ENCODE assay signal across 14 cellular contexts in genomic region chr3:14122301-14122700, GRCh38. TPM values are rescaled to one million over a fixed set of nuclear protein-coding genes. Genes with fewer than 3 reads are reported as not detected.
DNase-seq lines count a peak whose midpoint lies in the region; ATAC-seq and TF ChIP-seq lines count a peak whose summit lies in the region.
"Had no signal": no experiment of that assay in that cellular context is flagged by ENCODE, and none has a peak within 500 bp of the region (broad histone marks: within the 10 kb centered on the region; RNA-seq: fewer than 3 reads in every experiment).

No MANE protein-coding gene starts in this region.

- no peaks in the 10 kb centered on the region for H3K9me2 ChIP-seq in OCI-LY7 (ENCODE audit: insufficient read depth, low read length)

- WGBS in trophoblast cell (ENCODE audit: extremely low coverage, insufficient coverage, insufficient read length), result no CpG with 5 or more reads among the region's 3 CpGs

- H2BK5ac ChIP-seq in trophoblast cell (ENCODE audit: low read depth, low read length, poor library complexity), result no peak overlapping the region

- DNase-seq in activated T-cell treated with anti-CD3 and anti-CD28 coated beads, Interleukin-2, amount 50 U/mL, for 4 hours, result no peak
- no peak for DNase-seq in activated T-cell treated with anti-CD3 and anti-CD28 coated beads, Interleukin-2, amount 50 U/mL, for 1 hour
- DNase-seq in OCI-LY7 (ENCODE audit: low spot score), result no peak
- no peak for DNase-seq in trophoblast cell
- DNase-seq in activated effector memory CD4-positive, alpha-beta T cell treated with Interleukin-2 at 50 U/mL for 16 hours, result no peak
- DNase-seq: activated CD4-positive, CD25-positive, alpha-beta regulatory T cell; adrenal gland; foreskin melanocyte; NCI-H1092 treated with DMSO at 0.1 percent for 48 hours; NCI-H524 treated with DMSO at 0.1 percent for 48 hours; spleen had no signal

- H3K27ac ChIP-seq in OCI-LY7 (ENCODE audit: low read depth, low read length, poor library complexity, severe bottlenecking) (peak overlapping the region; percentile 2), trophoblast cell (ENCODE audit: low read depth, low read length) (no peak overlapping the region)
- H3K27ac ChIP-seq: adrenal gland, spleen had no signal

- H2AFZ ChIP-seq in OCI-LY7 (ENCODE audit: low read length), result no peak overlapping the region
- H2AFZ ChIP-seq in trophoblast cell (ENCODE audit: insufficient read depth, low read length, poor library complexity), result no peak overlapping the region

- H3K4ac ChIP-seq in trophoblast cell (ENCODE audit: low read depth, low read length), result no peak overlapping the region

- no peak overlapping the region for H3K23ac ChIP-seq in trophoblast cell (ENCODE audit: low read length)

- H3K18ac ChIP-seq in trophoblast cell (ENCODE audit: low read length), result no peak overlapping the region

- no peak overlapping the region for H2BK12ac ChIP-seq in trophoblast cell (ENCODE audit: low read length)

- H4K91ac ChIP-seq in trophoblast cell (ENCODE audit: low read depth, low read length), result no peak overlapping the region

- H3K9me3 ChIP-seq in OCI-LY7 (ENCODE audit: low read length) (no peaks in the 10 kb centered on the region), trophoblast cell (ENCODE audit: insufficient read depth, low read depth, low read length) (no peaks in the 10 kb centered on the region)
- H3K9me3 ChIP-seq: adrenal gland, spleen had no signal

- intact Hi-C loops in OCI-LY7 (cut with micrococcal nuclease; ENCODE audit: unreplicated experiment), result loop anchor here (5.0 to 10.0 kb wide), 3 partner anchors 225 to 825 kb away; partner anchors contain the start of gene NR2C2
- intact Hi-C loops in dendritic cell treated with granulocyte-macrophage colony-stimulating factor and Interleukin-4, amounts not matched to agents 40 ng/mL and 50 ng/mL, for 4 days (cut with micrococcal nuclease), result loop anchor here (5.0 to 10.0 kb wide), 3 partner anchors 35 to 825 kb away; partner anchors contain the start of gene NR2C2

- H3K27me3 Mint-ChIP-seq in activated T-cell treated with anti-CD3 and anti-CD28 coated beads, Interleukin-2, amount 50 U/mL, for 4 hours (ENCODE audit: low read depth), result no peaks in the 10 kb centered on the region
- H3K27me3 Mint-ChIP-seq in dendritic cell treated with granulocyte-macrophage colony-stimulating factor and Interleukin-4, amounts not matched to agents 40 ng/mL and 50 ng/mL, for 4 days, result no peaks in the 10 kb centered on the region
- no peaks in the 10 kb centered on the region for H3K27me3 Mint-ChIP-seq in stimulated activated memory B cell treated with anti-CD40 and anti-IgM and Interleukin-4, amounts not matched to agents 10 μg/mL and 1 μg/mL and 100 μg/mL, for 72 hours

- no peak overlapping the region for H2AK5ac ChIP-seq in trophoblast cell (ENCODE audit: low read length)

- peaks cover 43% of the 10 kb centered on the region for H3K4me1 Mint-ChIP-seq in activated T-cell treated with anti-CD3 and anti-CD28 coated beads, Interleukin-2, amount 50 U/mL, for 4 hours (ENCODE audit: low read depth)
- peaks cover 57% of the 10 kb centered on the region for H3K4me1 Mint-ChIP-seq in dendritic cell treated with granulocyte-macrophage colony-stimulating factor and Interleukin-4, amounts not matched to agents 40 ng/mL and 50 ng/mL, for 4 days (ENCODE audit: low read depth)
- peaks cover 47% of the 10 kb centered on the region for H3K4me1 Mint-ChIP-seq in stimulated activated memory B cell treated with anti-CD40 and anti-IgM and Interleukin-4, amounts not matched to agents 10 μg/mL and 1 μg/mL and 100 μg/mL, for 72 hours

- no peaks in the 10 kb centered on the region for H3K27me3 ChIP-seq in trophoblast cell (ENCODE audit: insufficient read depth, low read length)
- H3K27me3 ChIP-seq: adrenal gland, spleen had no signal

- peaks cover 51% of the 10 kb centered on the region for H3K36me3 ChIP-seq in OCI-LY7 (ENCODE audit: insufficient read depth, low read length)
- H3K36me3 ChIP-seq in trophoblast cell (ENCODE audit: control insufficient read depth in 1 of 2, insufficient read depth in 2 of 2, low read length in 2 of 2), result peaks cover 4 to 6% of the 10 kb centered on the region in 2 experiments
- H3K36me3 ChIP-seq: adrenal gland had no signal

- H2BK120ac ChIP-seq in trophoblast cell (ENCODE audit: insufficient read depth, low read length, poor library complexity), result no peak overlapping the region

- H3K14ac ChIP-seq in trophoblast cell (ENCODE audit: low read length), result no peak overlapping the region

- H3K9me3 Mint-ChIP-seq in activated T-cell treated with anti-CD3 and anti-CD28 coated beads, Interleukin-2, amount 50 U/mL, for 4 hours, result no peaks in the 10 kb centered on the region
- no peaks in the 10 kb centered on the region for H3K9me3 Mint-ChIP-seq in dendritic cell treated with granulocyte-macrophage colony-stimulating factor and Interleukin-4, amounts not matched to agents 40 ng/mL and 50 ng/mL, for 4 days
- H3K9me3 Mint-ChIP-seq in stimulated activated memory B cell treated with anti-CD40 and anti-IgM and Interleukin-4, amounts not matched to agents 10 μg/mL and 1 μg/mL and 100 μg/mL, for 72 hours, result no peaks in the 10 kb centered on the region

- TF ChIP-seq CTCF in OCI-LY7 (conservative IDR thresholded peaks at IDR 0.05; ENCODE audit: low read length), result no peak

- H4K8ac ChIP-seq in trophoblast cell (ENCODE audit: low read depth, low read length), result no peak overlapping the region

- CTCF ChIA-PET in OCI-LY7 (lab: Charles Lee; ENCODE audit: unreplicated experiment), result interaction anchor here (1.3 kb wide), 1 partner anchor 57 kb away, joined by 3 read pairs; the partner anchor contains the start of genes LSM3 and XPC

- no TSS peak for BruUV-seq in OCI-LY7 (replicated peaks; lab: Mats Ljungman, UMichigan)

- H3K79me2 ChIP-seq in OCI-LY7 (ENCODE audit: insufficient read depth, low read depth, low read length) (peaks cover 52% of the 10 kb centered on the region), trophoblast cell (ENCODE audit: control insufficient read depth, insufficient read depth, low read length, poor library complexity) (peaks cover 10% of the 10 kb centered on the region)

- H3K4me3 Mint-ChIP-seq in activated T-cell treated with anti-CD3 and anti-CD28 coated beads, Interleukin-2, amount 50 U/mL, for 4 hours, result peak overlapping the region; percentile 97
- H3K4me3 Mint-ChIP-seq in dendritic cell treated with granulocyte-macrophage colony-stimulating factor and Interleukin-4, amounts not matched to agents 40 ng/mL and 50 ng/mL, for 4 days, result no peak overlapping the region
- peak overlapping the region; percentile 66 for H3K4me3 Mint-ChIP-seq in stimulated activated memory B cell treated with anti-CD40 and anti-IgM and Interleukin-4, amounts not matched to agents 10 μg/mL and 1 μg/mL and 100 μg/mL, for 72 hours

- ATAC-seq in activated T-cell treated with anti-CD3 and anti-CD28 coated beads, Interleukin-2, amount 50 U/mL, for 4 hours, result no peak
- ATAC-seq in stimulated activated memory B cell treated with anti-CD40 and anti-IgM and Interleukin-4, amounts not matched to agents 10 μg/mL and 1 μg/mL and 100 μg/mL, for 72 hours, result no peak
- ATAC-seq in HG03108 (IDR thresholded peaks at IDR 0.05; ENCODE audit: unreplicated experiment), result no peak

- H4K20me1 ChIP-seq in OCI-LY7 (ENCODE audit: insufficient read depth, low read length), result no peaks in the 10 kb centered on the region

- H3K4me2 ChIP-seq in OCI-LY7 (ENCODE audit: low read length) (peak overlapping the region; percentile 84), trophoblast cell (ENCODE audit: low read length) (no peak overlapping the region)

- peaks cover 25% of the 10 kb centered on the region for H3K36me3 Mint-ChIP-seq in activated T-cell treated with anti-CD3 and anti-CD28 coated beads, Interleukin-2, amount 50 U/mL, for 4 hours (ENCODE audit: insufficient read depth)
- peaks cover 59% of the 10 kb centered on the region for H3K36me3 Mint-ChIP-seq in dendritic cell treated with granulocyte-macrophage colony-stimulating factor and Interleukin-4, amounts not matched to agents 40 ng/mL and 50 ng/mL, for 4 days (ENCODE audit: low read depth)
- H3K36me3 Mint-ChIP-seq in stimulated activated memory B cell treated with anti-CD40 and anti-IgM and Interleukin-4, amounts not matched to agents 10 μg/mL and 1 μg/mL and 100 μg/mL, for 72 hours, result peaks cover 36% of the 10 kb centered on the region

- peak overlapping the region; percentile 9 for H3K27ac Mint-ChIP-seq in dendritic cell treated with granulocyte-macrophage colony-stimulating factor and Interleukin-4, amounts not matched to agents 40 ng/mL and 50 ng/mL, for 4 days
- H3K27ac Mint-ChIP-seq in stimulated activated memory B cell treated with anti-CD40 and anti-IgM and Interleukin-4, amounts not matched to agents 10 μg/mL and 1 μg/mL and 100 μg/mL, for 72 hours, result peak overlapping the region; percentile 89

- H3K4me1 ChIP-seq in OCI-LY7 (ENCODE audit: insufficient read depth, low read length, poor library complexity, severe bottlenecking), result peaks cover 31% of the 10 kb centered on the region
- peaks cover 15 to 21% of the 10 kb centered on the region in 2 experiments for H3K4me1 ChIP-seq in trophoblast cell (ENCODE audit: control insufficient read depth in 1 of 2, insufficient read depth in 2 of 2, low read length in 2 of 2)

- POLR2A ChIA-PET in OCI-LY7 (lab: Charles Lee), result interaction anchor here (0.7 to 1.0 kb wide), 2 partner anchors 19 to 273 kb away, joined by 3 to 4 read pairs; no protein-coding TSS in a partner anchor

- H3K4me3 ChIP-seq in OCI-LY7 (ENCODE audit: low read depth, low read length, poor library complexity, severe bottlenecking) (peak overlapping the region; percentile 93), trophoblast cell (ENCODE audit: low read depth, low read length) (no peak overlapping the region)
- H3K4me3 ChIP-seq: adrenal gland, spleen had no signal

- H3K79me1 ChIP-seq in trophoblast cell (ENCODE audit: low read length), result peaks cover 13% of the 10 kb centered on the region

- no peak overlapping the region for H3K9ac ChIP-seq in trophoblast cell (ENCODE audit: low read length)

- H4K12ac ChIP-seq in trophoblast cell (ENCODE audit: low read depth, low read length), result no peak overlapping the region

RNA-seq across cellular contexts. Expression of gene CHCHD4, which starts 2.4 kb away (rescaled TPM):
- 10 to 100 TPM; 18.6 to 25.4 (median 24.2) TPM for total RNA-seq in activated T-cell treated with anti-CD3 and anti-CD28 coated beads, Interleukin-2, amount 50 U/mL, for 4 hours
- total RNA-seq in OCI-LY7 (2014; rRNA removed; shearing (Covaris generic)), result 19.8 and 24.7 TPM in 2 replicates
- total RNA-seq in OCI-LY7 (2022), result 26.9 and 27.1 TPM in 2 replicates
- polyA plus RNA-seq in trophoblast cell (2013), result 8.3 and 9.1 TPM in 2 replicates

RNA-seq across cellular contexts. Expression of gene TMEM43, which starts 2.6 kb away (rescaled TPM):
- 10 to 100 TPM; 40.3 to 48.4 (median 45.1) TPM for total RNA-seq in activated T-cell treated with anti-CD3 and anti-CD28 coated beads, Interleukin-2, amount 50 U/mL, for 4 hours
- total RNA-seq in OCI-LY7 (2014; rRNA removed; shearing (Covaris generic)), result 22.2 and 23.3 TPM in 2 replicates
- 19.6 and 19.7 TPM in 2 replicates for total RNA-seq in OCI-LY7 (2022)
- polyA plus RNA-seq in trophoblast cell (2013), result 28.5 and 29.8 TPM in 2 replicates

RNA-seq across cellular contexts. Expression of gene XPC, which starts 56.1 kb away (rescaled TPM):
- total RNA-seq in activated T-cell treated with anti-CD3 and anti-CD28 coated beads, Interleukin-2, amount 50 U/mL, for 4 hours, result 10 to 100 TPM; 20.6 to 25.9 (median 23.5) TPM
- 22.7 and 30.2 TPM in 2 replicates for total RNA-seq in OCI-LY7 (2014; rRNA removed; shearing (Covaris generic))
- total RNA-seq in OCI-LY7 (2022), result 38.6 and 44.1 TPM in 2 replicates
- polyA plus RNA-seq in trophoblast cell (2013), result 26.3 and 26.6 TPM in 2 replicates

RNA-seq across cellular contexts. Expression of gene LSM3, which starts 56.3 kb away (rescaled TPM):
- 10 to 100 TPM; 19.8 to 21.9 (median 20.9) TPM for total RNA-seq in activated T-cell treated with anti-CD3 and anti-CD28 coated beads, Interleukin-2, amount 50 U/mL, for 4 hours
- 12.4 and 15.6 TPM in 2 replicates for total RNA-seq in OCI-LY7 (2014; rRNA removed; shearing (Covaris generic))
- 21.0 and 21.9 TPM in 2 replicates for total RNA-seq in OCI-LY7 (2022)
- 30.7 and 31.4 TPM in 2 replicates for polyA plus RNA-seq in trophoblast cell (2013)
